Comparison of ENCODE assay signal across 18 cellular contexts in genomic region chr4:69738872-69739271, GRCh38. TPM values are rescaled to one million over a fixed set of nuclear protein-coding genes. Genes with fewer than 3 reads are reported as not detected.
A peak's percentile ranks its signal among the peaks of the same experiment; 100 is the strongest.
DNase-seq lines count a peak whose midpoint lies in the region; ATAC-seq, FAIRE-seq and TF ChIP-seq lines count a peak whose summit lies in the region.
"Had no signal": no experiment of that assay in that cellular context is flagged by ENCODE, and none has a peak within 500 bp of the region (broad histone marks: within the 10 kb centered on the region; RNA-seq: fewer than 3 reads in every experiment).

No MANE protein-coding gene starts in this region.

- no peak overlapping the region for H3K4me3 Mint-ChIP-seq in CD8-positive, alpha-beta T cell
- H3K4me3 Mint-ChIP-seq: CD4-positive, alpha-beta memory T cell; GM23338; H9 had no signal

- no peak for ATAC-seq in CD8-positive, alpha-beta T cell
- peak; percentile 49 for ATAC-seq in HepG2
- ATAC-seq: GM12878, GM23338, HCT116 had no signal

- TF ChIP-seq EP300 in HepG2 (IDR thresholded peaks at IDR 0.05; ENCODE audit: low read depth in 2 of 2, low read length in 2 of 2), result no peak
- TF ChIP-seq EP300 in HepG2 (CRISPR knock-in tag; IDR thresholded peaks at IDR 0.05; ENCODE audit: borderline replicate concordance), result no peak

- peaks cover 14% of the 10 kb centered on the region for H3K9me3 Mint-ChIP-seq in CD8-positive, alpha-beta T cell

- FAIRE-seq in HepG2 (lab: Jason Lieb, UNC), result no peak
- FAIRE-seq: GM12878 had no signal

- no TSS peak for BruUV-seq in HepG2 (replicated peaks; lab: Mats Ljungman, UMichigan)

- in situ Hi-C loops in HepG2 (cut with HindIII; ENCODE audit: extremely low pct_ligation_motif_present, low pct_unique_long_range_greater_than_20kb), result no loop called here

- 0 out of 2 replicates have a peak overlapping the region, but pooled peaks have one; percentile 9 for H3K4me2 ChIP-seq in HepG2 (ENCODE audit: low read depth, low read length)
- H3K4me2 ChIP-seq: GM23338 had no signal

- no peak for DNase-seq in CD8-positive, alpha-beta T cell
- DNase-seq in erythroblast (lab: John Stamatoyannopoulos, UW), result peak; percentile 10 to 33
- DNase-seq in HepG2 (ENCODE audit: low spot score), result peak; percentile 32
- DNase-seq in DMS53 treated with DMSO at 0.1 percent for 48 hours (lab: John Stamatoyannopoulos, UW; ENCODE audit: unreplicated experiment), result no peak
- DNase-seq in tibial artery, result no peak
- DNase-seq: C1 segment of cervical spinal cord; Caco-2; CD4-positive, alpha-beta memory T cell; DMS153; DMS79; EL; GDM1; H9 had no signal

- peaks cover 5% of the 10 kb centered on the region for H3K4me1 Mint-ChIP-seq in CD8-positive, alpha-beta T cell (ENCODE audit: low read depth)
- H3K4me1 Mint-ChIP-seq: GM23338, H9 had no signal

- H3K4me3 ChIP-seq in CD8-positive, alpha-beta T cell (ENCODE audit: low read depth, low read length), result no peak overlapping the region
- H3K4me3 ChIP-seq in HepG2 (replicated peaks in 1 of 3; ENCODE audit: insufficient read depth in 1 of 3, low read depth in 2 of 3, low read length in 3 of 3), result no peak overlapping the region
- no peak overlapping the region for H3K4me3 ChIP-seq in neutrophil (ENCODE audit: low read depth in 1 of 2, low read length in 1 of 2)
- no peak overlapping the region for H3K4me3 ChIP-seq in tibial artery
- H3K4me3 ChIP-seq: GM12878, GM23338 had no signal

- TF ChIP-seq CTCF in CD8-positive, alpha-beta T cell (IDR thresholded peaks at IDR 0.05), result no peak
- TF ChIP-seq CTCF in HepG2 (CRISPR knock-in tag; IDR thresholded peaks at IDR 0.05) (no peak), neutrophil (IDR thresholded peaks at IDR 0.05) (no peak), tibial artery (IDR thresholded peaks at IDR 0.05) (no peak)

- CTCF ChIA-PET in CD8-positive, alpha-beta T cell (lab: Charles Lee), result no interaction called here
- CTCF ChIA-PET in HepG2 (lab: Yijun Ruan, JAX; ENCODE audit: low intra/inter-chr PET ratio, low total read pairs), result no interaction called here

- no peaks in the 10 kb centered on the region for H3K4me1 ChIP-seq in CD8-positive, alpha-beta T cell (ENCODE audit: insufficient read depth, low read length)
- H3K4me1 ChIP-seq in HepG2 (ENCODE audit: insufficient read depth, low read length) (peaks cover 20% of the 10 kb centered on the region), neutrophil (ENCODE audit: control insufficient read depth in 1 of 2, insufficient read depth in 1 of 2, low read depth in 1 of 2, low read length in 1 of 2) (peaks cover 52% of the 10 kb centered on the region in 2 experiments), tibial artery (no peaks in the 10 kb centered on the region)
- H3K4me1 ChIP-seq: Caco-2 had no signal

- H3K27ac ChIP-seq in CD8-positive, alpha-beta T cell (ENCODE audit: low read depth, low read length), result no peak overlapping the region
- H3K27ac ChIP-seq in HepG2 (ENCODE audit: extremely low read length, insufficient read depth, low read length), result no peak overlapping the region
- peak overlapping the region; percentile 30 for H3K27ac ChIP-seq in neutrophil
- H3K27ac ChIP-seq in tibial artery, result no peak overlapping the region

- no peak overlapping the region for H3K9ac ChIP-seq in HepG2 (ENCODE audit: insufficient read depth, low read depth, low read length)

- no peak for TF ChIP-seq POLR2A in erythroblast (IDR thresholded peaks at IDR 0.05; ENCODE audit: low read length)
- no peak for TF ChIP-seq POLR2A in HepG2 (IDR thresholded peaks at IDR 0.05; ENCODE audit: insufficient read depth in 1 of 2, low read depth in 2 of 2, low read length in 2 of 2)

- no peaks in the 10 kb centered on the region for H3K9me3 ChIP-seq in CD8-positive, alpha-beta T cell (ENCODE audit: low read length)
- H3K9me3 ChIP-seq in HepG2 (ENCODE audit: low read length), result peaks cover 10% of the 10 kb centered on the region; the same call in 1 of the 2 replicates
- no peaks in the 10 kb centered on the region for H3K9me3 ChIP-seq in neutrophil
- no peaks in the 10 kb centered on the region for H3K9me3 ChIP-seq in tibial artery

- intact Hi-C loops in CD8-positive, alpha-beta T cell (cut with DNase I, micrococcal nuclease), result no loop called here
- intact Hi-C loops in HepG2 (cut with micrococcal nuclease; ENCODE audit: unreplicated experiment), result no loop called here
- intact Hi-C loops in tibial artery (cut with DNase I; ENCODE audit: low total_unique reads), result no loop called here

- peak overlapping the region; percentile 8 for H3K27ac Mint-ChIP-seq in CD8-positive, alpha-beta T cell
- H3K27ac Mint-ChIP-seq: GM23338, H9 had no signal

- no peaks in the 10 kb centered on the region for H4K20me1 ChIP-seq in HepG2 (ENCODE audit: insufficient read depth, low read length)

- H3K36me3 ChIP-seq in CD8-positive, alpha-beta T cell (ENCODE audit: insufficient read depth, low read length), result no peaks in the 10 kb centered on the region
- H3K36me3 ChIP-seq in HepG2 (replicated peaks in 1 of 2; ENCODE audit: control insufficient read depth in 1 of 2, insufficient read depth in 2 of 2, low read length in 2 of 2), result no peaks in the 10 kb centered on the region
- H3K36me3 ChIP-seq in neutrophil, result peaks cover 13% of the 10 kb centered on the region
- no peaks in the 10 kb centered on the region for H3K36me3 ChIP-seq in tibial artery

- H3K36me3 Mint-ChIP-seq in CD8-positive, alpha-beta T cell, result peaks cover 16% of the 10 kb centered on the region

- no peak overlapping the region for H2AFZ ChIP-seq in HepG2 (ENCODE audit: low read length)
- H2AFZ ChIP-seq: GM23338 had no signal

- POLR2A ChIA-PET in CD8-positive, alpha-beta T cell (lab: Charles Lee), result no interaction called here
- POLR2A ChIA-PET in HepG2 (lab: Yijun Ruan, JAX), result no interaction called here

- H3K79me2 ChIP-seq in HepG2 (ENCODE audit: insufficient read depth, low read length), result no peaks in the 10 kb centered on the region

- no peaks in the 10 kb centered on the region for H3K27me3 ChIP-seq in CD8-positive, alpha-beta T cell (ENCODE audit: insufficient read depth, low read length)
- H3K27me3 ChIP-seq in HepG2 (ENCODE audit: control insufficient read depth in 1 of 2, insufficient read depth in 2 of 2, low read length in 2 of 2) (no peaks in the 10 kb centered on the region), neutrophil (no peaks in the 10 kb centered on the region), tibial artery (no peaks in the 10 kb centered on the region)

- TF ChIP-seq RAD21 in HepG2 (CRISPR knock-in tag; IDR thresholded peaks at IDR 0.05), result no peak

- WGBS in HepG2 (ENCODE audit: low lambda C conversion rate), result 0% methylated on average over 1 of the region's 1 CpG

- no peaks in the 10 kb centered on the region for H3K27me3 Mint-ChIP-seq in CD8-positive, alpha-beta T cell (ENCODE audit: low read depth)
- H3K27me3 Mint-ChIP-seq: CD4-positive, alpha-beta memory T cell had no signal

TF ChIP-seq in HepG2, 621 proteins besides CTCF, POLR2A, EP300 and RAD21 (continues in another document):
- TF ChIP-seq ETV5 (CRISPR knock-in tag; IDR thresholded peaks at IDR 0.05; ENCODE audit: borderline replicate concordance) (no peak), TFAP4 (IDR thresholded peaks at IDR 0.05; ENCODE audit: borderline replicate concordance, low read depth) (peak; percentile 47; the same call in 1 of the 2 replicates), CEBPG (CRISPR knock-in tag; IDR thresholded peaks at IDR 0.05) (0 out of 2 replicates have a peak, but pooled peaks have one; percentile 19), ZNF644 (CRISPR knock-in tag; IDR thresholded peaks at IDR 0.05; ENCODE audit: low read depth) (peak; percentile 47; the same call in 1 of the 2 replicates)
- TF ChIP-seq, protein P1, sequence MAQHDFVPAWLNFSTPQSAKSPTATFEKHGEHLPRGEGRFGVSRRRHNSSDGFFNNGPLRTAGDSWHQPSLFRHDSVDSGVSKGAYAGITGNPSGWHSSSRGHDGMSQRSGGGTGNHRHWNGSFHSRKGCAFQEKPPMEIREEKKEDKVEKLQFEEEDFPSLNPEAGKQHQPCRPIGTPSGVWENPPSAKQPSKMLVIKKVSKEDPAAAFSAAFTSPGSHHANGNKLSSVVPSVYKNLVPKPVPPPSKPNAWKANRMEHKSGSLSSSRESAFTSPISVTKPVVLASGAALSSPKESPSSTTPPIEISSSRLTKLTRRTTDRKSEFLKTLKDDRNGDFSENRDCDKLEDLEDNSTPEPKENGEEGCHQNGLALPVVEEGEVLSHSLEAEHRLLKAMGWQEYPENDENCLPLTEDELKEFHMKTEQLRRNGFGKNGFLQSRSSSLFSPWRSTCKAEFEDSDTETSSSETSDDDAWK (CRISPR knock-in tag; IDR thresholded peaks at IDR 0.05), result no peak

RNA-seq across cellular contexts. Expression of gene SULT1B1, which starts 21.5 kb away (rescaled TPM):
- total RNA-seq in CD8-positive, alpha-beta T cell, result 1 to 10 TPM; 4.5 to 5.1 TPM
- 0.20 and 0.21 TPM in 2 replicates for total RNA-seq in HepG2 (2016; rRNA removed; fragmentation: Illumina TruSeq; extraction: Trizol)
- total RNA-seq in HepG2 (2016; cell fraction: cytosol; rRNA removed; fragmentation: Illumina TruSeq; extraction: Trizol; ENCODE audit: low read depth), result not detected in 2 replicates
- total RNA-seq in HepG2 (2016; cell fraction: insoluble cytoplasmic fraction; rRNA removed; fragmentation: Illumina TruSeq; extraction: Trizol), result 0.40 and 0.41 TPM in 2 replicates
- 0.07 and 0.15 TPM in 2 replicates for total RNA-seq in HepG2 (2016; cell fraction: membrane; rRNA removed; fragmentation: Illumina TruSeq; extraction: Trizol)
- total RNA-seq in HepG2 (2016; cell fraction: nucleus; rRNA removed; fragmentation: Illumina TruSeq; extraction: Trizol), result 0.19 and 0.31 TPM in 2 replicates
- 0.25 TPM in 2 replicates for polyA plus RNA-seq in HepG2 (2011; rRNA removed)
- polyA plus RNA-seq in HepG2 (2011; cell fraction: cytosol; rRNA removed), result 0.07 and 0.24 TPM in 2 replicates
- polyA plus RNA-seq in HepG2 (2011; cell fraction: nucleus; rRNA removed), result 0.08 and 0.16 TPM in 2 replicates
- polyA plus RNA-seq in HepG2 (2012), result 0.32 and 0.42 TPM in 2 replicates
- 0.12 TPM in 1 of 2 replicates, not detected in the other for polyA plus RNA-seq in HepG2 (2016; cell fraction: cytosol; fragmentation: Illumina TruSeq; extraction: Trizol; ENCODE audit: low read depth)
- 0.25 and 0.26 TPM in 2 replicates for polyA plus RNA-seq in HepG2 (2016; cell fraction: insoluble cytoplasmic fraction; fragmentation: Illumina TruSeq; extraction: Trizol; ENCODE audit: low read depth)
- polyA plus RNA-seq in HepG2 (2016; cell fraction: membrane; fragmentation: Illumina TruSeq; extraction: Trizol; ENCODE audit: low read depth), result 0.05 TPM in 1 of 2 replicates, not detected in the other
- polyA plus RNA-seq in HepG2 (2016; cell fraction: nucleus; fragmentation: Illumina TruSeq; extraction: Trizol; ENCODE audit: insufficient read depth, low read depth), result 0.05 and 0.14 TPM in 2 replicates
- 0.05 and 0.30 TPM in 2 replicates for polyA minus RNA-seq in HepG2 (2011; rRNA and poly(A)+ RNA removed; ENCODE audit: low replicate concordance)
- 0.35 and 0.59 TPM in 2 replicates for polyA minus RNA-seq in HepG2 (2011; cell fraction: cytosol; rRNA and poly(A)+ RNA removed)
- polyA minus RNA-seq in HepG2 (2011; cell fraction: nucleus; rRNA and poly(A)+ RNA removed), result 0.39 and 0.62 TPM in 2 replicates
- total RNA-seq: GM23338, H9 had no signal
- polyA plus RNA-seq: BJ, GM23338 had no signal

Comparison
In these comparisons a context has a peak if more than half of its experiments do, and no peak if none do; other contexts are left out.
1. DNase-seq: peak in erythroblast (2 of 2) and HepG2 (single experiment); none in CD8-positive, alpha-beta T cell (0 of 7), DMS53 treated with DMSO at 0.1 percent for 48 hours (single experiment) and tibial artery (0 of 2).